Comparison of ENCODE assay signal across 7 cellular contexts in genomic region chr1:10975567-10976326, GRCh38. TPM values are rescaled to one million over a fixed set of nuclear protein-coding genes. Genes with fewer than 3 reads are reported as not detected.
DNase-seq lines count a peak whose midpoint lies in the region; ATAC-seq and TF ChIP-seq lines count a peak whose summit lies in the region.

No MANE protein-coding gene starts in this region.

- POLR2A ChIA-PET in naive thymus-derived CD8-positive, alpha-beta T cell (lab: Charles Lee) = interaction anchor here (0.6 kb wide), 1 partner anchor 485 kb away, joined by 4 read pairs; no protein-coding TSS in a partner anchor

- H3K9me3 Mint-ChIP-seq in stimulated activated memory B cell treated with anti-CD40 and anti-IgM and Interleukin-4, amounts not matched to agents 10 μg/mL and 1 μg/mL and 100 μg/mL, for 72 hours = no peaks in the 10 kb centered on the region
- no peaks in the 10 kb centered on the region for H3K9me3 Mint-ChIP-seq in naive thymus-derived CD8-positive, alpha-beta T cell

- H3K4me1 Mint-ChIP-seq in stimulated activated memory B cell treated with anti-CD40 and anti-IgM and Interleukin-4, amounts not matched to agents 10 μg/mL and 1 μg/mL and 100 μg/mL, for 72 hours = peaks cover 14% of the 10 kb centered on the region
- H3K4me1 Mint-ChIP-seq in naive thymus-derived CD8-positive, alpha-beta T cell = peaks cover 0 to 5% (median 3%) of the 10 kb centered on the region in 4 donors

- H3K27me3 Mint-ChIP-seq in stimulated activated memory B cell treated with anti-CD40 and anti-IgM and Interleukin-4, amounts not matched to agents 10 μg/mL and 1 μg/mL and 100 μg/mL, for 72 hours = peaks cover 45% of the 10 kb centered on the region
- H3K27me3 Mint-ChIP-seq in naive thymus-derived CD8-positive, alpha-beta T cell = peaks cover 2 to 32% (median 22%) of the 10 kb centered on the region in 5 donors

- peak; percentile 69 for ATAC-seq in stimulated activated memory B cell treated with anti-CD40 and anti-IgM and Interleukin-4, amounts not matched to agents 10 μg/mL and 1 μg/mL and 100 μg/mL, for 72 hours
- no peak for ATAC-seq in GM21529 (IDR thresholded peaks at IDR 0.05; ENCODE audit: unreplicated experiment)
- ATAC-seq in naive thymus-derived CD8-positive, alpha-beta T cell = no peak
- ATAC-seq in GM19395 (IDR thresholded peaks at IDR 0.05; ENCODE audit: unreplicated experiment) = no peak

- no peak for TF ChIP-seq CTCF in foreskin fibroblast (IDR thresholded peaks at IDR 0.05; ENCODE audit: low read depth, low read length)

- H3K36me3 Mint-ChIP-seq in stimulated activated memory B cell treated with anti-CD40 and anti-IgM and Interleukin-4, amounts not matched to agents 10 μg/mL and 1 μg/mL and 100 μg/mL, for 72 hours = no peaks in the 10 kb centered on the region
- no peaks in the 10 kb centered on the region for H3K36me3 Mint-ChIP-seq in naive thymus-derived CD8-positive, alpha-beta T cell

- no peak overlapping the region for H3K4me3 ChIP-seq in foreskin fibroblast (ENCODE audit: low read depth in 1 of 2, low read length in 2 of 2)

- DNase-seq in HCEC 1CT (peak; percentile 70), SK-N-DZ (ENCODE audit: low spot score) (peak; percentile 25), foreskin fibroblast (peak; percentile 58 to 98)
- DNase-seq in naive thymus-derived CD8-positive, alpha-beta T cell = no peak

- H3K4me3 Mint-ChIP-seq in stimulated activated memory B cell treated with anti-CD40 and anti-IgM and Interleukin-4, amounts not matched to agents 10 μg/mL and 1 μg/mL and 100 μg/mL, for 72 hours = no peak overlapping the region
- H3K4me3 Mint-ChIP-seq in naive thymus-derived CD8-positive, alpha-beta T cell = no peak overlapping the region

- H3K27ac Mint-ChIP-seq in stimulated activated memory B cell treated with anti-CD40 and anti-IgM and Interleukin-4, amounts not matched to agents 10 μg/mL and 1 μg/mL and 100 μg/mL, for 72 hours = no peak overlapping the region
- no peak overlapping the region for H3K27ac Mint-ChIP-seq in naive thymus-derived CD8-positive, alpha-beta T cell

RNA-seq across cellular contexts. Expression of gene TARDBP, which starts 36.7 kb away (rescaled TPM):
- polyA plus RNA-seq in SK-N-DZ (2014; cell fraction: cytosol; rRNA removed) = 49.6 and 68.2 TPM in 2 replicates
- 90.3 and 258 TPM in 2 replicates for polyA plus RNA-seq in SK-N-DZ (2014; cell fraction: nucleus; rRNA removed)
- 100 to 1,000 TPM; 193 to 211 TPM for total RNA-seq in naive thymus-derived CD8-positive, alpha-beta T cell
- 10 to 100 TPM; 46.6 to 65.2 (median 54.2) TPM for polyA plus RNA-seq in naive thymus-derived CD8-positive, alpha-beta T cell

Comparison
In these comparisons a context has a peak if more than half of its experiments do, and no peak if none do; other contexts are left out.
1. DNase-seq: peak in HCEC 1CT (single experiment), SK-N-DZ (single experiment) and foreskin fibroblast (2 of 2); none in naive thymus-derived CD8-positive, alpha-beta T cell (0 of 10).